In the genomic region with DNA sequence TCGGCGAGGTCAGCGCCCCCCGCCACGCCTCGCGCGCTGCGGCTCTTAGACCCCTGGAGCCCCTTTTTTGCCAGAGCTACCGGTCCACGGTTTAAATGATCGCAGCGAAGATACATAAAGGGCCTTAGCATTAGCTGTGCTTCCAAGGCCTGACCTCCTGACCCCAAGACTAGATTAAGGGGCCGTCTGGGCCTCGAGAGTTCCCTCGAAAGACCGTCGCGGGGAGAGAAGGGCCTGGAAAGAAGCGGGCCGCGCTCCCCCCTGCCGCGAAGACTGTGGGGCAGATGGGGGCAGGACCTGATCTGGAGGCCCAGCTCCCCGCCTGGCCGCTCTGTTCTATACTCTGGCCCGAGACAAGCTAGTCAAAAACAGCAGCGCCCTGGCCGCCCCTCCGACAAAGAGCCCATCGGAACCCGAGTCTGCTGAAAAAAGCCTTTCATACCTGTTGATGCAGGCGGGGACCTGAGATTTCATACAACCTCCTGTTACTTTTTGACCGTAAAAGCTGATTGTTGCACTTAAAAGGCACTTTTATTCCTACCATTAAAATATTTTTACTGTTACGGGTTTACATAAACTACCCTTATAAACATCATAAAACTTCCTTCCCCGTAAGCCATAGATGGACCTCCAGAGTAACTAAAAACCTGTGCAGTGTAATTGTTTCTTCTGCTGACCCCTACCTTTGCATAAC, we compare ENCODE assay signal across 9 cellular contexts.
DNase-seq lines count a peak whose midpoint lies in the region; ATAC-seq, FAIRE-seq and TF ChIP-seq lines count a peak whose summit lies in the region.
"Had no signal": no experiment of that assay in that cellular context is flagged by ENCODE, and none has a peak within 500 bp of the region (broad histone marks: within the 10 kb centered on the region; RNA-seq: fewer than 3 reads in every experiment).

No MANE protein-coding gene starts in this region.

- no TSS peak for BruUV-seq in Calu3 (replicated peaks; lab: Mats Ljungman, UMichigan)

- peak overlapping the region; percentile 68 for H2AFZ ChIP-seq in trophoblast cell (ENCODE audit: insufficient read depth, low read length, poor library complexity)

- no peak overlapping the region for H3K9ac ChIP-seq in trophoblast cell (ENCODE audit: low read length)

- no peak for ATAC-seq in left ventricle myocardium superior
- no peak for ATAC-seq in HG03521 (IDR thresholded peaks at IDR 0.05; ENCODE audit: unreplicated experiment)

- no peak for FAIRE-seq in urothelium cell line (lab: Jason Lieb, UNC)

- no peak overlapping the region for H3K4ac ChIP-seq in trophoblast cell (ENCODE audit: low read depth, low read length)

- H4K12ac ChIP-seq in trophoblast cell (ENCODE audit: low read depth, low read length), result peak overlapping the region; percentile 73

- no peak overlapping the region for H2BK5ac ChIP-seq in trophoblast cell (ENCODE audit: low read depth, low read length, poor library complexity)

- peaks cover 2% of the 10 kb centered on the region for H3K79me2 ChIP-seq in trophoblast cell (ENCODE audit: control insufficient read depth, insufficient read depth, low read length, poor library complexity)

- peaks cover 9 to 11% of the 10 kb centered on the region in 2 experiments for H3K4me1 ChIP-seq in trophoblast cell (ENCODE audit: control insufficient read depth in 1 of 2, insufficient read depth in 2 of 2, low read length in 2 of 2)

- WGBS in trophoblast cell (ENCODE audit: extremely low coverage, insufficient coverage, insufficient read length), result 100% methylated on average over 1 of the region's 36 CpGs

- TF ChIP-seq CTCF in Calu3 (IDR thresholded peaks at IDR 0.05; ENCODE audit: unreplicated experiment), result no peak

- no peaks in the 10 kb centered on the region for H3K9me3 Mint-ChIP-seq in Calu3 (ENCODE audit: low read depth, unreplicated experiment)

- H3K4me3 Mint-ChIP-seq in Calu3 (ENCODE audit: low read depth, unreplicated experiment), result peak overlapping the region; percentile 78

- H3K4me3 ChIP-seq in trophoblast cell (ENCODE audit: low read depth, low read length), result peak overlapping the region; percentile 74

- H2AK5ac ChIP-seq in trophoblast cell (ENCODE audit: low read length), result no peak overlapping the region

- H4K8ac ChIP-seq in trophoblast cell (ENCODE audit: low read depth, low read length), result peak overlapping the region; percentile 87

- H3K9me3 ChIP-seq in trophoblast cell (ENCODE audit: insufficient read depth, low read depth, low read length), result no peaks in the 10 kb centered on the region
- H3K9me3 ChIP-seq: tibial nerve had no signal

- peak overlapping the region; percentile 29 for H2BK120ac ChIP-seq in trophoblast cell (ENCODE audit: insufficient read depth, low read length, poor library complexity)

- H3K4me1 Mint-ChIP-seq in Calu3 (ENCODE audit: low read depth, unreplicated experiment), result no peaks in the 10 kb centered on the region

- H3K27me3 ChIP-seq in trophoblast cell (ENCODE audit: insufficient read depth, low read length), result no peaks in the 10 kb centered on the region
- H3K27me3 ChIP-seq: tibial nerve had no signal

- no peak overlapping the region for H3K18ac ChIP-seq in trophoblast cell (ENCODE audit: low read length)

- no peak overlapping the region for H2BK12ac ChIP-seq in trophoblast cell (ENCODE audit: low read length)

- H3K36me3 ChIP-seq in trophoblast cell (ENCODE audit: control insufficient read depth in 1 of 2, insufficient read depth in 2 of 2, low read length in 2 of 2), result no peaks in the 10 kb centered on the region

- no peak overlapping the region for H3K23ac ChIP-seq in trophoblast cell (ENCODE audit: low read length)

- peak overlapping the region; percentile 87 for H4K91ac ChIP-seq in trophoblast cell (ENCODE audit: low read depth, low read length)

- peak overlapping the region; percentile 1 for H3K27ac ChIP-seq in trophoblast cell (ENCODE audit: low read depth, low read length)

- H3K79me1 ChIP-seq in trophoblast cell (ENCODE audit: low read length), result peaks cover 9% of the 10 kb centered on the region

- peak overlapping the region; percentile 73 for H3K4me2 ChIP-seq in trophoblast cell (ENCODE audit: low read length)

- no peak for DNase-seq in Calu3
- peak; percentile 28 for DNase-seq in SK-N-DZ (ENCODE audit: low spot score)
- DNase-seq in left ventricle myocardium superior, result peak; percentile 28
- no peak for DNase-seq in trophoblast cell
- no peak for DNase-seq in activated CD4-positive, CD25-positive, alpha-beta regulatory T cell treated with anti-CD3 and anti-CD28 coated beads, Interleukin-2, amount 50 U/mL, for 72 hours
- DNase-seq in urothelium cell line (ENCODE audit: low spot score), result no peak
- DNase-seq in NCI-H510A treated with DMSO at 0.1 percent for 48 hours (lab: John Stamatoyannopoulos, UW), result no peak

- no peak overlapping the region for H3K27ac Mint-ChIP-seq in Calu3 (ENCODE audit: unreplicated experiment)

- CTCF ChIA-PET in Calu3 (lab: Charles Lee), result no interaction called here

- H3K27me3 Mint-ChIP-seq in Calu3 (ENCODE audit: unreplicated experiment), result no peaks in the 10 kb centered on the region

- intact Hi-C loops in Calu3 (cut with micrococcal nuclease; ENCODE audit: unreplicated experiment) (no loop called here), left ventricle myocardium superior (cut with micrococcal nuclease) (no loop called here)

- peaks cover 27% of the 10 kb centered on the region for H3K36me3 Mint-ChIP-seq in Calu3 (ENCODE audit: insufficient read depth, unreplicated experiment)

- no peak overlapping the region for H3K14ac ChIP-seq in trophoblast cell (ENCODE audit: low read length)

Comparison
In these comparisons a context has a peak if more than half of its experiments do, and no peak if none do; other contexts are left out.
1. DNase-seq: peak in SK-N-DZ (single experiment) and left ventricle myocardium superior (single experiment); none in Calu3 (single experiment), trophoblast cell (0 of 2), activated CD4-positive, CD25-positive, alpha-beta regulatory T cell treated with anti-CD3 and anti-CD28 coated beads, Interleukin-2, amount 50 U/mL, for 72 hours (single experiment), urothelium cell line (single experiment) and NCI-H510A treated with DMSO at 0.1 percent for 48 hours (single experiment).